ENCODE assay signal across 7 cellular contexts in genomic region chr4:152149734-152150133, GRCh38.
"Had no signal": no experiment of that assay in that cellular context is flagged by ENCODE, and none has a peak within 500 bp of the region (broad histone marks: within the 10 kb centered on the region; RNA-seq: fewer than 3 reads in every experiment).

No MANE protein-coding gene starts in this region.

- DNase-seq: H9, HCEC 1CT, KBM-7 had no signal

- H2AFZ ChIP-seq: GM23338 had no signal

- ATAC-seq: GM23338, HepG2 had no signal

- H3K4me3 ChIP-seq: GM23338 had no signal

- H3K9ac ChIP-seq: KMS-11 had no signal

- H3K4me2 ChIP-seq: GM23338, KMS-11 had no signal

- H3K27ac ChIP-seq: HL-60, KMS-11 had no signal
